In the genomic region with DNA sequence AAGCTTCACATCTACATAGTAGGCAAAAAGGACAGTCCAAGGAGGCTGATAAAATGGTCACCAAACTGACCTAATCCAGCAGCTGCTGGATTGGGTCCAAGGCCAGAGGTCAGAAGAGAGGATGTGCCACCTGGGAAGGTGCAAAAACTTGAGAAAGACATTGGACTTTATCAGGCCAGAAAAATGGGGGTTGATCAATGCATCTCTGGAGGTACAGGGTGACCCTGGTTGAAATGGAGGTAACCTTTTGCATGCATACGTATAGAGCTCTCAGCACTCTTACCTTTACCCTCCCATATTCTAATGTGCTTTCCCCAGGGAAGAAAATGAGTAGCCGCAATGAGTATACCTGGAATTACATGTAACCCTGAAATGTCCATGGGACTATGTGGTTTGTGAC, we compare ENCODE assay signal across 23 cellular contexts. TPM values are rescaled to one million over a fixed set of nuclear protein-coding genes. Genes with fewer than 3 reads are reported as not detected.
DNase-seq lines count a peak whose midpoint lies in the region; ATAC-seq and TF ChIP-seq lines count a peak whose summit lies in the region.
"Had no signal": no experiment of that assay in that cellular context is flagged by ENCODE, and none has a peak within 500 bp of the region (broad histone marks: within the 10 kb centered on the region; RNA-seq: fewer than 3 reads in every experiment).

No MANE protein-coding gene starts in this region.

- H3K36me3 Mint-ChIP-seq in activated CD4-positive, alpha-beta memory T cell treated with anti-CD3 and anti-CD28 coated beads for 36 hours = peaks cover 31% of the 10 kb centered on the region
- H3K36me3 Mint-ChIP-seq in activated CD4-positive, alpha-beta memory T cell treated with anti-CD3 and anti-CD28 coated beads, Interleukin-2, amount 10 ng/mL, durations not matched to agents 7 days and 5 days (ENCODE audit: low read depth) = peaks cover 56% of the 10 kb centered on the region
- H3K36me3 Mint-ChIP-seq in CD4-positive, CD25-positive, alpha-beta regulatory T cell = peaks cover 36% of the 10 kb centered on the region
- H3K36me3 Mint-ChIP-seq in T-helper 17 cell (ENCODE audit: low read depth) (peaks cover 13% of the 10 kb centered on the region), memory B cell (peaks cover 25% of the 10 kb centered on the region)

- CTCF ChIA-PET in activated CD4-positive, alpha-beta memory T cell treated with anti-CD3 and anti-CD28 coated beads for 36 hours (lab: Charles Lee) = interaction anchor here (1.0 kb wide), 1 partner anchor 318 kb away, joined by 4 read pairs; no protein-coding TSS in a partner anchor
- CTCF ChIA-PET in activated CD4-positive, alpha-beta memory T cell treated with anti-CD3 and anti-CD28 coated beads, Interleukin-2, amount 10 ng/mL, durations not matched to agents 7 days and 5 days (lab: Charles Lee) = no interaction called here

- no peak overlapping the region for H3K27ac ChIP-seq in CD4-positive, CD25-positive, alpha-beta regulatory T cell (ENCODE audit: insufficient read depth, low read length, poor library complexity, severe bottlenecking)
- H3K27ac ChIP-seq: adrenal gland, esophagus muscularis mucosa, SJSA1, thoracic aorta had no signal

- intact Hi-C loops in activated CD4-positive, alpha-beta memory T cell treated with anti-CD3 and anti-CD28 coated beads for 36 hours (cut with micrococcal nuclease) = loop anchor here (2.0 kb wide), 1 partner anchor 33 kb away; no protein-coding TSS in a partner anchor

- H3K27ac Mint-ChIP-seq in activated CD4-positive, alpha-beta memory T cell treated with anti-CD3 and anti-CD28 coated beads for 36 hours = peak overlapping the region; percentile 48
- H3K27ac Mint-ChIP-seq in activated CD4-positive, alpha-beta memory T cell treated with anti-CD3 and anti-CD28 coated beads, Interleukin-2, amount 10 ng/mL, durations not matched to agents 7 days and 5 days = no peak overlapping the region
- peak overlapping the region; percentile 40 to 74 (median 46) for H3K27ac Mint-ChIP-seq in CD4-positive, CD25-positive, alpha-beta regulatory T cell
- peak overlapping the region; percentile 99 for H3K27ac Mint-ChIP-seq in T-helper 17 cell
- peak overlapping the region; percentile 12 for H3K27ac Mint-ChIP-seq in memory B cell

- TF ChIP-seq CTCF in omental fat pad (IDR thresholded peaks at IDR 0.05) = no peak

- H3K9me3 Mint-ChIP-seq in activated CD4-positive, alpha-beta memory T cell treated with anti-CD3 and anti-CD28 coated beads for 36 hours = no peaks in the 10 kb centered on the region
- H3K9me3 Mint-ChIP-seq in activated CD4-positive, alpha-beta memory T cell treated with anti-CD3 and anti-CD28 coated beads, Interleukin-2, amount 10 ng/mL, durations not matched to agents 7 days and 5 days = peaks cover 10% of the 10 kb centered on the region
- H3K9me3 Mint-ChIP-seq in CD4-positive, CD25-positive, alpha-beta regulatory T cell = peaks cover 0 to 6% (median 0%) of the 10 kb centered on the region in 7 donors
- H3K9me3 Mint-ChIP-seq in memory B cell = peaks cover 1% of the 10 kb centered on the region

- DNase-seq in activated CD4-positive, alpha-beta memory T cell treated with anti-CD3 and anti-CD28 coated beads for 36 hours = no peak
- no peak for DNase-seq in activated CD4-positive, alpha-beta memory T cell treated with anti-CD3 and anti-CD28 coated beads, Interleukin-2, amount 10 ng/mL, durations not matched to agents 7 days and 5 days
- DNase-seq in CD4-positive, CD25-positive, alpha-beta regulatory T cell = no peak
- DNase-seq in T-helper 17 cell (no peak), memory B cell (ENCODE audit: low spot score in 2 of 2) (no peak), omental fat pad (ENCODE audit: low spot score) (no peak), HCEC 1CT (no peak)
- DNase-seq: activated CD4-positive, alpha-beta T cell treated with anti-CD3 and anti-CD28 coated beads for 48 hours; adrenal gland; BE2C; foreskin melanocyte; mammary epithelial cell; NCI-H1694 treated with DMSO at 0.1 percent for 48 hours; NCI-H526 treated with DMSO at 0.1 percent for 48 hours; nucleus accumbens; stimulated activated CD4-positive, alpha-beta T cell treated with anti-CD3 and anti-CD28 coated beads, Interleukin-2, amount 100 ng/mL, for 24 hours had no signal

- H3K27me3 ChIP-seq in CD4-positive, CD25-positive, alpha-beta regulatory T cell (ENCODE audit: control insufficient read depth, insufficient read depth, low read length) = no peaks in the 10 kb centered on the region
- H3K27me3 ChIP-seq: adrenal gland, BE2C, esophagus muscularis mucosa, SJSA1 had no signal

- H3K36me3 ChIP-seq in CD4-positive, CD25-positive, alpha-beta regulatory T cell (ENCODE audit: control insufficient read depth, insufficient read depth, low read length) = peaks cover 3% of the 10 kb centered on the region
- H3K36me3 ChIP-seq: adrenal gland, BE2C, thoracic aorta had no signal

- H3K4me3 Mint-ChIP-seq in activated CD4-positive, alpha-beta memory T cell treated with anti-CD3 and anti-CD28 coated beads for 36 hours = no peak overlapping the region
- no peak overlapping the region for H3K4me3 Mint-ChIP-seq in activated CD4-positive, alpha-beta memory T cell treated with anti-CD3 and anti-CD28 coated beads, Interleukin-2, amount 10 ng/mL, durations not matched to agents 7 days and 5 days
- H3K4me3 Mint-ChIP-seq in CD4-positive, CD25-positive, alpha-beta regulatory T cell = peak overlapping the region; percentile 51 to 99 (median 70)
- H3K4me3 Mint-ChIP-seq in T-helper 17 cell = peak overlapping the region; percentile 69
- H3K4me3 Mint-ChIP-seq in memory B cell = no peak overlapping the region

- no peak for ATAC-seq in CD4-positive, CD25-positive, alpha-beta regulatory T cell (ENCODE audit: low read depth in 2 of 2)
- ATAC-seq in T-helper 17 cell (no peak), memory B cell (ENCODE audit: low read depth) (no peak), omental fat pad (ENCODE audit: low FRiP score) (no peak), GM18909 (IDR thresholded peaks at IDR 0.05; ENCODE audit: poor library complexity, unreplicated experiment) (no peak)
- ATAC-seq: HCT116 had no signal

- H3K9me3 ChIP-seq in CD4-positive, CD25-positive, alpha-beta regulatory T cell (ENCODE audit: control insufficient read depth in 2 of 2, low read length in 2 of 2) = no peaks in the 10 kb centered on the region
- no peaks in the 10 kb centered on the region for H3K9me3 ChIP-seq in T-helper 17 cell (ENCODE audit: control insufficient read depth, low read length, poor library complexity, severe bottlenecking)
- H3K9me3 ChIP-seq: adrenal gland, BE2C, esophagus muscularis mucosa, SJSA1, thoracic aorta had no signal

- peaks cover 77% of the 10 kb centered on the region for H3K4me1 Mint-ChIP-seq in activated CD4-positive, alpha-beta memory T cell treated with anti-CD3 and anti-CD28 coated beads for 36 hours (ENCODE audit: low read depth)
- H3K4me1 Mint-ChIP-seq in activated CD4-positive, alpha-beta memory T cell treated with anti-CD3 and anti-CD28 coated beads, Interleukin-2, amount 10 ng/mL, durations not matched to agents 7 days and 5 days = peaks cover 62% of the 10 kb centered on the region
- H3K4me1 Mint-ChIP-seq in CD4-positive, CD25-positive, alpha-beta regulatory T cell = peaks cover 53 to 92% (median 76%) of the 10 kb centered on the region in 4 donors
- H3K4me1 Mint-ChIP-seq in T-helper 17 cell (peaks cover 53% of the 10 kb centered on the region), memory B cell (peaks cover 50% of the 10 kb centered on the region)

- H3K27me3 Mint-ChIP-seq in activated CD4-positive, alpha-beta memory T cell treated with anti-CD3 and anti-CD28 coated beads for 36 hours = no peaks in the 10 kb centered on the region
- no peaks in the 10 kb centered on the region for H3K27me3 Mint-ChIP-seq in activated CD4-positive, alpha-beta memory T cell treated with anti-CD3 and anti-CD28 coated beads, Interleukin-2, amount 10 ng/mL, durations not matched to agents 7 days and 5 days
- H3K27me3 Mint-ChIP-seq in CD4-positive, CD25-positive, alpha-beta regulatory T cell = no peaks in the 10 kb centered on the region
- H3K27me3 Mint-ChIP-seq in T-helper 17 cell (no peaks in the 10 kb centered on the region), memory B cell (no peaks in the 10 kb centered on the region)
- H3K27me3 Mint-ChIP-seq: brain had no signal

- POLR2A ChIA-PET in activated CD4-positive, alpha-beta memory T cell treated with anti-CD3 and anti-CD28 coated beads for 36 hours (lab: Charles Lee) = interaction anchor here (1.1 to 1.3 kb wide), 2 partner anchors 16 to 276 kb away, joined by 3 to 6 read pairs; a partner anchor contains a TSS
- POLR2A ChIA-PET in activated CD4-positive, alpha-beta memory T cell treated with anti-CD3 and anti-CD28 coated beads, Interleukin-2, amount 10 ng/mL, durations not matched to agents 7 days and 5 days (lab: Charles Lee) = interaction anchor here (1.1 to 10.0 kb wide), 4 partner anchors 8 to 99 kb away, joined by 3 to 397 read pairs (median 6); a partner anchor contains a TSS

- peak overlapping the region; percentile 99 for H3K4me3 ChIP-seq in CD4-positive, CD25-positive, alpha-beta regulatory T cell (ENCODE audit: low read depth, low read length)
- H3K4me3 ChIP-seq: adrenal gland, esophagus muscularis mucosa, SJSA1, skin epidermis, thoracic aorta had no signal

- H3K4me1 ChIP-seq in CD4-positive, CD25-positive, alpha-beta regulatory T cell (ENCODE audit: control insufficient read depth, insufficient read depth, low read length, poor library complexity, severe bottlenecking) = peaks cover 57% of the 10 kb centered on the region

RNA-seq across cellular contexts. Expression of a gene that starts 16.0 kb away (rescaled TPM):
- total RNA-seq in activated CD4-positive, alpha-beta memory T cell treated with anti-CD3 and anti-CD28 coated beads for 36 hours = 100 to 1,000 TPM; 137 to 144 TPM
- total RNA-seq in activated CD4-positive, alpha-beta memory T cell treated with anti-CD3 and anti-CD28 coated beads, Interleukin-2, amount 10 ng/mL, durations not matched to agents 7 days and 5 days = 100 to 1,000 TPM; 217 to 227 TPM
- total RNA-seq in CD4-positive, CD25-positive, alpha-beta regulatory T cell = 1,342 TPM
- 100 to 1,000 TPM; 509 to 939 (median 769) TPM for polyA plus RNA-seq in CD4-positive, CD25-positive, alpha-beta regulatory T cell
- total RNA-seq in T-helper 17 cell = 1,000 to 10,000 TPM; 1,109 to 1,137 TPM
- 100 to 1,000 TPM in 1 of 4 donors, 10 to 100 TPM in 3; 57.8 to 101 (median 75.6) TPM for total RNA-seq in omental fat pad

Comparison
In these comparisons a context has a peak if more than half of its experiments do, and no peak if none do; other contexts are left out.
1. H3K4me3 Mint-ChIP-seq: peak in CD4-positive, CD25-positive, alpha-beta regulatory T cell (4 of 4) and T-helper 17 cell (single experiment); none in activated CD4-positive, alpha-beta memory T cell treated with anti-CD3 and anti-CD28 coated beads for 36 hours (single experiment), activated CD4-positive, alpha-beta memory T cell treated with anti-CD3 and anti-CD28 coated beads, Interleukin-2, amount 10 ng/mL, durations not matched to agents 7 days and 5 days (single experiment) and memory B cell (single experiment).